ENCODE assay signal across 25 cellular contexts in the genomic region with DNA sequence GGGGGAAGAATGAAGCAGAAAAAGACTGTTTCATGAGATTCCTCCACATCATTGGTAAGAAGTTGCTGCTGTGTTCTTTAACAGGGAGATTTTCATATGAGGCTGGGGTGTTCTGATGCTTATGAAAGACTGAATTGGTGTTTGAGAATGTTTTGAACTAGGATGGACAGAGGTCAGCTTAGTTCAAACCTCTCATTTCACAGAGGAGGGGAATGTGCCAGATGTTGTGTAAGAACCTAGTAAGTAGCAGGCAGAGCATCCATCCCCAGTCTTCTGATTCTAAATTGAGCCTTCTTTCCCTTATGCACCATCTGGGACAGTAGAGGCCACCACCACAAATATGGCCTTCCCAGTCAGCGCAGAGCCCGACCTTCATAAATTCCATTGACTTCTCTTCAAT. TPM values are rescaled to one million over a fixed set of nuclear protein-coding genes. Genes with fewer than 3 reads are reported as not detected.
DNase-seq lines count a peak whose midpoint lies in the region; ATAC-seq, FAIRE-seq and TF ChIP-seq lines count a peak whose summit lies in the region.
"Had no signal": no experiment of that assay in that cellular context is flagged by ENCODE, and none has a peak within 500 bp of the region (broad histone marks: within the 10 kb centered on the region; RNA-seq: fewer than 3 reads in every experiment).

No MANE protein-coding gene starts in this region.

- no peak for TF ChIP-seq CTCF in left ventricle myocardium inferior (IDR thresholded peaks at IDR 0.05; ENCODE audit: borderline replicate concordance)
- no peak for TF ChIP-seq CTCF in psoas muscle (IDR thresholded peaks at IDR 0.05)
- TF ChIP-seq CTCF in esophagus squamous epithelium (IDR thresholded peaks at IDR 0.05): no peak

- FAIRE-seq in urothelium cell line (lab: Jason Lieb, UNC): no peak
- FAIRE-seq: GM12892 had no signal

- DNase-seq in Right ventricle myocardium superior (no peak), left ventricle myocardium inferior (no peak), fibroblast of peridontal ligament (ENCODE audit: extremely low read depth) (peak; percentile 54), psoas muscle (no peak), urothelium cell line (ENCODE audit: low spot score) (no peak), esophagus squamous epithelium (lab: John Stamatoyannopoulos, UW) (no peak)
- no peak for DNase-seq in stimulated activated CD4-positive, alpha-beta T cell treated with anti-CD3 and anti-CD28 coated beads, Interleukin-4, amount 100 ng/mL, for 1 hour
- DNase-seq: BE2C; Calu3; CD8-positive, alpha-beta memory T cell; DND-41; Karpas-422; NCI-H1092; NCI-H146; NCI-H2029; NCI-H446; NCI-H524 treated with DMSO at 0.1 percent for 48 hours; NCI-H774; PC-3; SJCRH30 had no signal

- TF ChIP-seq POLR2A in esophagus squamous epithelium (IDR thresholded peaks at IDR 0.05): no peak

- H3K36me3 ChIP-seq in left ventricle myocardium inferior (no peaks in the 10 kb centered on the region), psoas muscle (ENCODE audit: insufficient read depth in 1 of 2, low read depth in 1 of 2) (no peaks in the 10 kb centered on the region), esophagus squamous epithelium (no peaks in the 10 kb centered on the region)
- H3K36me3 ChIP-seq: BE2C, SJCRH30 had no signal

- H3K4me1 ChIP-seq in left ventricle myocardium inferior (no peaks in the 10 kb centered on the region), psoas muscle (peaks cover 12% of the 10 kb centered on the region), esophagus squamous epithelium (no peaks in the 10 kb centered on the region)
- H3K4me1 ChIP-seq: BE2C, SJCRH30 had no signal

- H3K27ac ChIP-seq in left ventricle myocardium inferior (replicated peaks) (no peak overlapping the region), psoas muscle (no peak overlapping the region), esophagus squamous epithelium (no peak overlapping the region)
- H3K27ac ChIP-seq: 22Rv1, SJCRH30 had no signal

- WGBS in psoas muscle, 3 donors: 96 to 100% (median 97%) methylated on average over 2 of the region's 2 CpGs
- WGBS in esophagus squamous epithelium, 2 donors: 82 to 93% methylated on average over 2 of the region's 2 CpGs

- H3K4me3 ChIP-seq in left ventricle myocardium inferior (no peak overlapping the region), psoas muscle (no peak overlapping the region), esophagus squamous epithelium (no peak overlapping the region)
- H3K4me3 ChIP-seq: SJCRH30 had no signal

- peaks cover 7% of the 10 kb centered on the region for H3K9me3 ChIP-seq in left ventricle myocardium inferior (replicated peaks)
- H3K9me3 ChIP-seq in psoas muscle: no peaks in the 10 kb centered on the region
- no peaks in the 10 kb centered on the region for H3K9me3 ChIP-seq in esophagus squamous epithelium
- H3K9me3 ChIP-seq: BE2C, SJCRH30 had no signal

- intact Hi-C loops in Right ventricle myocardium superior (cut with DNase I): no loop called here
- intact Hi-C loops in left ventricle myocardium inferior (cut with micrococcal nuclease): no loop called here
- intact Hi-C loops in psoas muscle (cut with DNase I): loop anchor here in 1 of 2 donors (5.0 kb wide), 1 partner anchor 33 kb away; no protein-coding TSS in a partner anchor
- intact Hi-C loops in esophagus squamous epithelium (cut with DNase I): no loop called here

- H3K27me3 ChIP-seq in left ventricle myocardium inferior (ENCODE audit: low read depth): no peaks in the 10 kb centered on the region
- H3K27me3 ChIP-seq in psoas muscle (ENCODE audit: insufficient read depth in 3 of 3, low read length in 2 of 3): no peaks in the 10 kb centered on the region
- H3K27me3 ChIP-seq in esophagus squamous epithelium: no peaks in the 10 kb centered on the region
- H3K27me3 ChIP-seq: BE2C, SJCRH30 had no signal

- peak; percentile 20 for ATAC-seq in Right ventricle myocardium superior (ENCODE audit: poor library complexity)
- peak in 3 of 4 donors; percentile 25 to 49 (median 31) for ATAC-seq in psoas muscle
- ATAC-seq: PC-3 had no signal

RNA-seq across cellular contexts. Expression of a gene that starts 43.7 kb away (rescaled TPM):
- total RNA-seq in Right ventricle myocardium superior (0.73 TPM), left ventricle myocardium inferior (2.0 TPM), psoas muscle (1 to 10 TPM in 2 of 4 donors, under 1 TPM in 2; 0.65 to 3.2 (median 1.3) TPM), esophagus squamous epithelium (1 to 10 TPM in 2 of 4 donors, under 1 TPM in 1, not detected in 1; 0.35 to 2.0 (median 1.3) TPM)
- 1 to 10 TPM in 2 of 3 donors, under 1 TPM in 1; 0.53 to 6.8 (median 5.5) TPM for polyA plus RNA-seq in psoas muscle

RNA-seq across cellular contexts. Expression of a gene that starts 53.1 kb away (rescaled TPM):
- total RNA-seq in Right ventricle myocardium superior (not detected), left ventricle myocardium inferior (not detected), psoas muscle (1 to 10 TPM in 1 of 4 donors, under 1 TPM in 1, not detected in 2; 0.50 to 3.1 TPM), esophagus squamous epithelium (not detected)
- polyA plus RNA-seq in psoas muscle: 1 to 10 TPM in 1 of 3 donors, under 1 TPM in 2; 0.18 to 1.1 (median 0.84) TPM
- total RNA-seq: Calu3; CD8-positive, alpha-beta memory T cell; H4; HT-29; PC-3; SJCRH30 had no signal
- polyA plus RNA-seq: CD14-positive monocyte; CD8-positive, alpha-beta memory T cell had no signal
